Comparison of ENCODE assay signal across 8 cellular contexts in the genomic region with DNA sequence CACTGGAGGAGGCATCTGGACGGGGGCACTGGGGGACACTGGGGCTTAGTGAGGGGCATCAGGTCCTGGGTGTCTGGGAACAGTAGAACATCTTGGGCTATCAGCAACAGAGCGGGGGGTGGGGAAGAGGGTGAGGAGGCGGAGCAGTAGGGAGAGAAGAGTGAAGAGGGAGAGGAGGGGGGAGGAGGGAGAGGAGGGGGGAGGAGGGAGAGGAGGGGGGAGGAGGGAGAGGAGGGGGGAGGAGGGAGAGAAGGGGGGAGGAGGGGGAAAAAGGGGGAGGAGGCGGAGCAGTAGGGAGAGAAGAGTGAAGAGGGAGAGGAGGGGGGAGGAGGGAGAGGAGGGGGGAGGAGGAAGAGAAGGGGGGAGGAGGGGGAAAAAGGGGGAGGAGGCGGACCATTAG.
DNase-seq lines count a peak whose midpoint lies in the region; TF ChIP-seq lines count a peak whose summit lies in the region.
"Not testable (repeated sequence)": the region's sequence is repeated elsewhere in the genome, so short reads cannot be mapped to it uniquely, and the experiment has no call there.

No MANE protein-coding gene starts in this region.

- H3K4me3 ChIP-seq in AG10803 (ENCODE audit: low read length); LNCaP clone FGC (ENCODE audit: low read depth, low read length); fibroblast of mammary gland (ENCODE audit: control insufficient read depth, low read depth, low read length): not testable (repeated sequence)

- POLR2A ChIA-PET in RWPE1 (lab: Yijun Ruan, JAX; ENCODE audit: low non-redundant PET), result not testable (repeated sequence)

- H3K27ac ChIP-seq in RWPE1 (peak overlapping the region; percentile 56), substantia nigra (ENCODE audit: low read depth, low read length, poor library complexity, severe bottlenecking) (peak overlapping the region; percentile 43)

- peak; percentile 33 for DNase-seq in AG10803 (ENCODE audit: low read depth)
- DNase-seq in LNCaP clone FGC (ENCODE audit: low read depth), result peak; percentile 28
- peak; percentile 58 for DNase-seq in NCI-H510A (lab: John Stamatoyannopoulos, UW)
- DNase-seq in RWPE1 (ENCODE audit: low spot score), result not testable (repeated sequence)
- peak; percentile 34 for DNase-seq in astrocyte of the hippocampus (ENCODE audit: low read depth, low spot score)
- peak; percentile 25 for DNase-seq in fibroblast of mammary gland (ENCODE audit: low read depth)
- peak; percentile 60 for DNase-seq in left kidney (ENCODE audit: low read depth, low spot score)
- peak in 39 of 49 donors; percentile 7 to 92 (median 60) for DNase-seq in substantia nigra (lab: John Stamatoyannopoulos, UW)

- TF ChIP-seq CTCF in AG10803 (conservative IDR thresholded peaks at IDR 0.05; ENCODE audit: low read length); LNCaP clone FGC (IDR thresholded peaks at IDR 0.05; ENCODE audit: control insufficient read depth, extremely low read depth, insufficient read depth); RWPE1 (conservative IDR thresholded peaks at IDR 0.05; ENCODE audit: low read depth); fibroblast of mammary gland (conservative IDR thresholded peaks at IDR 0.05; ENCODE audit: control insufficient read depth, insufficient read depth, low read depth, low read length): not testable (repeated sequence)

- CTCF ChIA-PET in RWPE1 (lab: Yijun Ruan, JAX), result not testable (repeated sequence)
